In the genomic region with DNA sequence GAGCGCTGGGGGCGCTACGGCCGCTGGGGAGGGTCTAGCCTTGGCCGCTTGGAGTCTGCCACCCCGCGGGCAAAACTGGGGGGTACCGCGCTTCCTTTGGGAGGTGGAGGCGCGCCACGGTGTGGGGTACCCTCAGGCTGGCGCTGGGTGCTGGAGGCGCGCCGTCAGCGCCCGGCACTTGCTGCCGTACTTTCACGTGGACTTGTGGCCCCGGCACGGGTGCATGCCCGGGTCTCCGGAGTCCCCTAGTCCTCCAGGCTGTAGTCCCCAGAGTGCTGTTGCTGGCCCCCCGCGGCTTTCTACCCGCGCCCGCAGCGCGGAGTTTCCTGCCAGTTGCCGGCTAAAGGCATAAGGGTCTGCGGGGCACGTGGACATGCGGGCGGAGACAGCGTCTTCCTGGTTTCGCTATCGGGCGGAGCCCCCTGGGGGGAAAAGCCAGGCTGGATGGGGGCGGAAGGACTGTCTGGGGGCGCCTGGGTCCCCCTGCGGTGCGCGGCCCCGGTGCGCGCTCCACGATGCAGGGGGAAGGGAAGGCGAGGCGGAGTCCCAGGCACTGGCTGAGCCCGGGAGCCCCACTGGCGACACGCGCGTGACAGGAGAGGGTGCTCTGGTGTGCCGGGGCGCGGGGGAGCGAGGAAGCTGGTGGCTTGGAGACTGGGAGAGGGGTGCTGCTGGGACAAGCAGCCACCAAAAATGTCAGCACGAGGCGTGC, we compare ENCODE assay signal across 1 cellular context.
A peak's percentile ranks its signal among the peaks of the same experiment; 100 is the strongest.
TF ChIP-seq lines count a peak whose summit lies in the region.

No MANE protein-coding gene starts in this region.

TF ChIP-seq in K562, 482 proteins besides CTCF, POLR2A, EP300 and RAD21 (continued from another document and continues in another):
- peak; percentile 51; the same call in 1 of the 2 replicates for TF ChIP-seq REST (CRISPR knock-in tag; IDR thresholded peaks at IDR 0.05; ENCODE audit: low read depth)
- TF ChIP-seq, protein P1, sequence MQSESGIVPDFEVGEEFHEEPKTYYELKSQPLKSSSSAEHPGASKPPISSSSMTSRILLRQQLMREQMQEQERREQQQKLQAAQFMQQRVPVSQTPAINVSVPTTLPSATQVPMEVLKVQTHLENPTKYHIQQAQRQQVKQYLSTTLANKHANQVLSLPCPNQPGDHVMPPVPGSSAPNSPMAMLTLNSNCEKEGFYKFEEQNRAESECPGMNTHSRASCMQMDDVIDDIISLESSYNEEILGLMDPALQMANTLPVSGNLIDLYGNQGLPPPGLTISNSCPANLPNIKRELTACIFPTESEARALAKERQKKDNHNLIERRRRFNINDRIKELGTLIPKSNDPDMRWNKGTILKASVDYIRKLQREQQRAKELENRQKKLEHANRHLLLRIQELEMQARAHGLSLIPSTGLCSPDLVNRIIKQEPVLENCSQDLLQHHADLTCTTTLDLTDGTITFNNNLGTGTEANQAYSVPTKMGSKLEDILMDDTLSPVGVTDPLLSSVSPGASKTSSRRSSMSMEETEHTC (IDR thresholded peaks at IDR 0.05) = no peak
- peak in 1 of 3 experiments; percentile 45 for TF ChIP-seq YY1 (IDR thresholded peaks at IDR 0.05; ENCODE audit: borderline replicate concordance in 1 of 3, control insufficient read depth in 1 of 3, extremely low read depth in 1 of 3, insufficient read depth in 3 of 3, insufficient read length in 1 of 3, insufficient replicate concordance in 2 of 3, low read depth in 1 of 3, low read length in 2 of 3)
- TF ChIP-seq CGGBP1 (CRISPR knock-in tag; IDR thresholded peaks at IDR 0.05) = 0 out of 2 replicates have a peak, but pooled peaks have one; percentile 69
- peak; percentile 56 for TF ChIP-seq USF2 (CRISPR knock-in tag; IDR thresholded peaks at IDR 0.05)
- no peak for TF ChIP-seq ZNF644 (tag; IDR thresholded peaks at IDR 0.05; ENCODE audit: low read depth)
- 0 out of 2 replicates have a peak, but pooled peaks have one; percentile 21 for TF ChIP-seq DPF2 (IDR thresholded peaks at IDR 0.05)
- 0 out of 4 replicates have a peak, but pooled peaks of 1 of the 2 experiments have one; percentile 23 for TF ChIP-seq ETV6 (IDR thresholded peaks at IDR 0.05; ENCODE audit: borderline replicate concordance in 1 of 2, low read depth in 2 of 2, low read length in 1 of 2)
- TF ChIP-seq ETV6 (CRISPR knock-in tag; IDR thresholded peaks at IDR 0.05; ENCODE audit: borderline replicate concordance) = no peak
- no peak for TF ChIP-seq NR2F6 (CRISPR knock-in tag; IDR thresholded peaks at IDR 0.05)
- no peak for TF ChIP-seq PTTG1 (tag; IDR thresholded peaks at IDR 0.05; ENCODE audit: low read depth)
- no peak for TF ChIP-seq MEIS2 (IDR thresholded peaks at IDR 0.05; ENCODE audit: partially characterized antibody)
- peak in 1 of 2 experiments; percentile 38; a peak in 2 of 4 replicates for TF ChIP-seq SIN3A (IDR thresholded peaks at IDR 0.05; ENCODE audit: borderline replicate concordance in 2 of 2, control insufficient read depth in 1 of 2, low read depth in 2 of 2, low read length in 2 of 2)
- TF ChIP-seq MNT (conservative IDR thresholded peaks at IDR 0.05) = peak; percentile 91 to 94
- no peak for TF ChIP-seq ZKSCAN8 (CRISPR knock-in tag; IDR thresholded peaks at IDR 0.05)
- peak; percentile 45 for TF ChIP-seq ELF1 (tag; IDR thresholded peaks at IDR 0.05)
- TF ChIP-seq ZBTB7A (IDR thresholded peaks at IDR 0.05; ENCODE audit: borderline replicate concordance, control insufficient read depth, low read depth, low read length) = peak; percentile 77; the same call in 1 of the 2 replicates
- TF ChIP-seq MTA3 (IDR thresholded peaks at IDR 0.05; ENCODE audit: borderline replicate concordance) = no peak; the same call in 1 of the 2 replicates
- TF ChIP-seq KLF16 (IDR thresholded peaks at IDR 0.05) = no peak
- 0 out of 2 replicates have a peak, but pooled peaks have one; percentile 33 for TF ChIP-seq ELF2 (CRISPR knock-in tag; IDR thresholded peaks at IDR 0.05)
- peak; percentile 93 for TF ChIP-seq SAFB (IDR thresholded peaks at IDR 0.05; ENCODE audit: borderline replicate concordance, low read depth, low read length)
- TF ChIP-seq CBX1 (IDR thresholded peaks at IDR 0.05; ENCODE audit: low read depth) = peak; percentile 40; the same call in 1 of the 2 replicates
- no peak for TF ChIP-seq SOX6 (IDR thresholded peaks at IDR 0.05)
- TF ChIP-seq SMARCC2 (IDR thresholded peaks at IDR 0.05; ENCODE audit: low read depth) = no peak
- TF ChIP-seq CXXC5 (CRISPR knock-in tag; IDR thresholded peaks at IDR 0.05) = peak; percentile 61
- TF ChIP-seq FOSL1 (tag; conservative IDR thresholded peaks at IDR 0.05) = 0 out of 2 replicates have a peak, but pooled peaks have one; percentile 16
- peak; percentile 29; the same call in 1 of the 2 replicates for TF ChIP-seq PHF8 (IDR thresholded peaks at IDR 0.05; ENCODE audit: borderline replicate concordance, low read length)
- no peak for TF ChIP-seq JUN (IDR thresholded peaks at IDR 0.05; ENCODE audit: borderline replicate concordance, low read depth, low read length)
- TF ChIP-seq JUN (CRISPR knock-in tag; IDR thresholded peaks at IDR 0.05; ENCODE audit: borderline replicate concordance) = no peak
- peak; percentile 47 for TF ChIP-seq EGR1 (conservative IDR thresholded peaks at IDR 0.05)
- TF ChIP-seq MCM2 (IDR thresholded peaks at IDR 0.05; ENCODE audit: low read depth) = no peak
- peak; percentile 68 to 70 for TF ChIP-seq HDAC1 (IDR thresholded peaks at IDR 0.05)
- TF ChIP-seq ZNF146 (CRISPR knock-in tag; IDR thresholded peaks at IDR 0.05; ENCODE audit: unreplicated experiment) = peak; percentile 3
- no peak for TF ChIP-seq ZNF212 (CRISPR knock-in tag; IDR thresholded peaks at IDR 0.05)
- TF ChIP-seq, protein P2, sequence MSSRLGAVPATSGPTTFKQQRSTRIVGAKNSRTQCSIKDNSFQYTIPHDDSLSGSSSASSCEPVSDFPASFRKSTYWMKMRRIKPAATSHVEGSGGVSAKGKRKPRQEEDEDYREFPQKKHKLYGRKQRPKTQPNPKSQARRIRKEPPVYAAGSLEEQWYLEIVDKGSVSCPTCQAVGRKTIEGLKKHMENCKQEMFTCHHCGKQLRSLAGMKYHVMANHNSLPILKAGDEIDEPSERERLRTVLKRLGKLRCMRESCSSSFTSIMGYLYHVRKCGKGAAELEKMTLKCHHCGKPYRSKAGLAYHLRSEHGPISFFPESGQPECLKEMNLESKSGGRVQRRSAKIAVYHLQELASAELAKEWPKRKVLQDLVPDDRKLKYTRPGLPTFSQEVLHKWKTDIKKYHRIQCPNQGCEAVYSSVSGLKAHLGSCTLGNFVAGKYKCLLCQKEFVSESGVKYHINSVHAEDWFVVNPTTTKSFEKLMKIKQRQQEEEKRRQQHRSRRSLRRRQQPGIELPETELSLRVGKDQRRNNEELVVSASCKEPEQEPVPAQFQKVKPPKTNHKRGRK (tag; IDR thresholded peaks at IDR 0.05) = no peak
- TF ChIP-seq BHLHE40 (IDR thresholded peaks at IDR 0.05; ENCODE audit: low read length) = peak; percentile 48
- TF ChIP-seq SAP30 (IDR thresholded peaks at IDR 0.05; ENCODE audit: borderline replicate concordance, insufficient read depth, low read depth, low read length, poor library complexity, severe bottlenecking) = peak; percentile 81
- TF ChIP-seq, protein P3, sequence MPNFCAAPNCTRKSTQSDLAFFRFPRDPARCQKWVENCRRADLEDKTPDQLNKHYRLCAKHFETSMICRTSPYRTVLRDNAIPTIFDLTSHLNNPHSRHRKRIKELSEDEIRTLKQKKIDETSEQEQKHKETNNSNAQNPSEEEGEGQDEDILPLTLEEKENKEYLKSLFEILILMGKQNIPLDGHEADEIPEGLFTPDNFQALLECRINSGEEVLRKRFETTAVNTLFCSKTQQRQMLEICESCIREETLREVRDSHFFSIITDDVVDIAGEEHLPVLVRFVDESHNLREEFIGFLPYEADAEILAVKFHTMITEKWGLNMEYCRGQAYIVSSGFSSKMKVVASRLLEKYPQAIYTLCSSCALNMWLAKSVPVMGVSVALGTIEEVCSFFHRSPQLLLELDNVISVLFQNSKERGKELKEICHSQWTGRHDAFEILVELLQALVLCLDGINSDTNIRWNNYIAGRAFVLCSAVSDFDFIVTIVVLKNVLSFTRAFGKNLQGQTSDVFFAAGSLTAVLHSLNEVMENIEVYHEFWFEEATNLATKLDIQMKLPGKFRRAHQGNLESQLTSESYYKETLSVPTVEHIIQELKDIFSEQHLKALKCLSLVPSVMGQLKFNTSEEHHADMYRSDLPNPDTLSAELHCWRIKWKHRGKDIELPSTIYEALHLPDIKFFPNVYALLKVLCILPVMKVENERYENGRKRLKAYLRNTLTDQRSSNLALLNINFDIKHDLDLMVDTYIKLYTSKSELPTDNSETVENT (CRISPR knock-in tag; IDR thresholded peaks at IDR 0.05) = peak; percentile 14; the same call in 1 of the 2 replicates
- TF ChIP-seq NFIC (IDR thresholded peaks at IDR 0.05) = 0 out of 2 replicates have a peak, but pooled peaks have one; percentile 25
- no peak for TF ChIP-seq ZNF408 (CRISPR knock-in tag; IDR thresholded peaks at IDR 0.05; ENCODE audit: low read depth)
- no peak for TF ChIP-seq SETDB1 (IDR thresholded peaks at IDR 0.05; ENCODE audit: low read length)
- TF ChIP-seq, protein P4, sequence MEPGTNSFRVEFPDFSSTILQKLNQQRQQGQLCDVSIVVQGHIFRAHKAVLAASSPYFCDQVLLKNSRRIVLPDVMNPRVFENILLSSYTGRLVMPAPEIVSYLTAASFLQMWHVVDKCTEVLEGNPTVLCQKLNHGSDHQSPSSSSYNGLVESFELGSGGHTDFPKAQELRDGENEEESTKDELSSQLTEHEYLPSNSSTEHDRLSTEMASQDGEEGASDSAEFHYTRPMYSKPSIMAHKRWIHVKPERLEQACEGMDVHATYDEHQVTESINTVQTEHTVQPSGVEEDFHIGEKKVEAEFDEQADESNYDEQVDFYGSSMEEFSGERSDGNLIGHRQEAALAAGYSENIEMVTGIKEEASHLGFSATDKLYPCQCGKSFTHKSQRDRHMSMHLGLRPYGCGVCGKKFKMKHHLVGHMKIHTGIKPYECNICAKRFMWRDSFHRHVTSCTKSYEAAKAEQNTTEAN (CRISPR knock-in tag; IDR thresholded peaks at IDR 0.05) = no peak
- TF ChIP-seq EP400 (IDR thresholded peaks at IDR 0.05) = peak; percentile 88
